ENCODE assay signal across 8 cellular contexts in the genomic region with DNA sequence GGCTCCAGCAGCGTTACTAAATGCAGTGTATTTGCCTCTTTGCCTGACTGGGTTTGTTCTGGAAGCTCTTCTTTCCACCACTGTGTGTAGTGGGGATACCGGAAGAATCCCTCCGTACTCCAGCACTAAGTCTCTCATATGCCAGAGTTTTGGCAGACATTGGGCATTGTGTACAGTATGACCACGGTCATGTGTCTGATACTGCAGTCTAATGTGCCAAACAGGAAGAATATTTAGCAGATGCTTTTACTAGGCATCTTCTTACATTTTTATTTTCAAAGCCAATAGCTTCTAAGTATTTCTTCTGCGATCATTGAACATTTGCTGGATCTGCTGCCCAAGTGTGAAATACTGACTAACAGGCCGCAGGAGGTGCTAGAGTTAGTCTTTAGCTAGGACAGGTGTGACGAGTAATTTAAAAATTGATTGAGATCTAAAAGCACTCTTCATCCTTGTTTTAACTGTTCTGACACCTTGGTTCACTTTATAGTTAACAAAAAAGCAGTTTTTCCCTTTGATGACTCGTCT. TPM values are rescaled to one million over a fixed set of nuclear protein-coding genes. Genes with fewer than 3 reads are reported as not detected.
DNase-seq lines count a peak whose midpoint lies in the region; ATAC-seq, FAIRE-seq and TF ChIP-seq lines count a peak whose summit lies in the region.

No MANE protein-coding gene starts in this region.

- TF ChIP-seq POLR2A in upper lobe of left lung (IDR thresholded peaks at IDR 0.05), result no peak

- POLR2A ChIA-PET in CD8-positive, alpha-beta memory T cell (lab: Charles Lee), result no interaction called here

- no peaks in the 10 kb centered on the region for H3K4me1 ChIP-seq in CD8-positive, alpha-beta memory T cell (ENCODE audit: insufficient read depth, low read length)
- H3K4me1 ChIP-seq in lung (ENCODE audit: control insufficient read depth in 2 of 2, insufficient read depth in 2 of 2, low read length in 2 of 2), result peaks cover 0 to 11% of the 10 kb centered on the region in 2 donors
- H3K4me1 ChIP-seq in upper lobe of left lung, result peaks cover 12 to 31% (median 22%) of the 10 kb centered on the region in 4 donors

- no peak overlapping the region for H3K4me3 ChIP-seq in CD8-positive, alpha-beta memory T cell (ENCODE audit: low read length)
- H3K4me3 ChIP-seq in lung (peak overlapping the region; percentile 32), upper lobe of left lung (peak overlapping the region in 3 of 4 donors; percentile 79 to 85 (median 82))

- H3K9me3 Mint-ChIP-seq in CD8-positive, alpha-beta memory T cell, result peaks cover 0 to 6% (median 0%) of the 10 kb centered on the region in 5 donors
- H3K9me3 Mint-ChIP-seq in IgD-negative memory B cell, result no peaks in the 10 kb centered on the region
- no peaks in the 10 kb centered on the region for H3K9me3 Mint-ChIP-seq in central memory CD8-positive, alpha-beta T cell

- H3K9me3 ChIP-seq in CD8-positive, alpha-beta memory T cell (ENCODE audit: low read length), result no peaks in the 10 kb centered on the region
- no peaks in the 10 kb centered on the region for H3K9me3 ChIP-seq in lung (ENCODE audit: control insufficient read depth in 2 of 2, insufficient read depth in 1 of 2, low read length in 1 of 2)
- H3K9me3 ChIP-seq in upper lobe of left lung, result no peaks in the 10 kb centered on the region

- TF ChIP-seq EP300 in upper lobe of left lung (IDR thresholded peaks at IDR 0.05), result no peak

- DNase-seq in CD8-positive, alpha-beta memory T cell, result no peak
- DNase-seq in central memory CD8-positive, alpha-beta T cell (ENCODE audit: low spot score in 2 of 2), result no peak
- DNase-seq in lung (ENCODE audit: low spot score), result no peak
- no peak for DNase-seq in upper lobe of left lung
- no peak for DNase-seq in urothelium cell line (ENCODE audit: low spot score)

- FAIRE-seq in urothelium cell line (lab: Jason Lieb, UNC), result no peak

- no peaks in the 10 kb centered on the region for H3K36me3 ChIP-seq in CD8-positive, alpha-beta memory T cell (ENCODE audit: insufficient read depth, low read length)
- no peaks in the 10 kb centered on the region for H3K36me3 ChIP-seq in lung (ENCODE audit: control insufficient read depth in 2 of 2, insufficient read depth in 2 of 2, low read length in 2 of 2)
- no peaks in the 10 kb centered on the region for H3K36me3 ChIP-seq in upper lobe of left lung

- H3K4me1 Mint-ChIP-seq in CD8-positive, alpha-beta memory T cell, result peaks cover 3 to 22% (median 9%) of the 10 kb centered on the region in 3 donors
- H3K4me1 Mint-ChIP-seq in IgD-negative memory B cell, result peaks cover 0 to 18% (median 13%) of the 10 kb centered on the region in 3 donors
- H3K4me1 Mint-ChIP-seq in central memory CD8-positive, alpha-beta T cell, result peaks cover 7% of the 10 kb centered on the region

- peaks cover 41 to 54% of the 10 kb centered on the region in 2 donors for H3K27me3 Mint-ChIP-seq in CD8-positive, alpha-beta memory T cell
- peaks cover 18% of the 10 kb centered on the region for H3K27me3 Mint-ChIP-seq in IgD-negative memory B cell
- peaks cover 52% of the 10 kb centered on the region for H3K27me3 Mint-ChIP-seq in central memory CD8-positive, alpha-beta T cell

- H3K4me3 Mint-ChIP-seq in CD8-positive, alpha-beta memory T cell, result peak overlapping the region; percentile 60 to 80 (median 72)
- peak overlapping the region; percentile 79 to 91 (median 90) for H3K4me3 Mint-ChIP-seq in IgD-negative memory B cell
- peak overlapping the region; percentile 19 for H3K4me3 Mint-ChIP-seq in central memory CD8-positive, alpha-beta T cell

- H3K27ac ChIP-seq in CD8-positive, alpha-beta memory T cell (ENCODE audit: low read depth, low read length), result no peak overlapping the region
- H3K27ac ChIP-seq in lung (ENCODE audit: low read depth in 1 of 2, low read length in 1 of 2) (no peak overlapping the region), upper lobe of left lung (no peak overlapping the region)

- H3K36me3 Mint-ChIP-seq in CD8-positive, alpha-beta memory T cell, result no peaks in the 10 kb centered on the region
- H3K36me3 Mint-ChIP-seq in IgD-negative memory B cell, result no peaks in the 10 kb centered on the region
- no peaks in the 10 kb centered on the region for H3K36me3 Mint-ChIP-seq in central memory CD8-positive, alpha-beta T cell (ENCODE audit: insufficient read depth)

- ATAC-seq in central memory CD8-positive, alpha-beta T cell (replicated peaks; ENCODE audit: extremely low read depth, poor library complexity, severe bottlenecking), result no peak
- ATAC-seq in lung (ENCODE audit: insufficient read depth, low FRiP score) (no peak), upper lobe of left lung (ENCODE audit: low FRiP score in 2 of 2) (peak in 1 of 2 donors; percentile 1), HG03354 (IDR thresholded peaks at IDR 0.05; ENCODE audit: poor library complexity, severe bottlenecking, unreplicated experiment) (no peak), HG03439 (IDR thresholded peaks at IDR 0.05; ENCODE audit: unreplicated experiment) (no peak)

- TF ChIP-seq CTCF in lung (IDR thresholded peaks at IDR 0.05; ENCODE audit: control extremely low read depth, extremely low read depth) (no peak), upper lobe of left lung (IDR thresholded peaks at IDR 0.05) (no peak)

- WGBS in lung, 2 donors, result 35 to 37% methylated on average over 8 of the region's 8 CpGs
- 35 to 41% methylated on average over 8 of the region's 8 CpGs for WGBS in upper lobe of left lung, 2 donors

- no peaks in the 10 kb centered on the region for H3K27me3 ChIP-seq in CD8-positive, alpha-beta memory T cell (ENCODE audit: insufficient read depth, low read length, poor library complexity, severe bottlenecking)
- H3K27me3 ChIP-seq in lung (ENCODE audit: control insufficient read depth, insufficient read depth), result no peaks in the 10 kb centered on the region
- peaks cover 0 to 4% (median 0%) of the 10 kb centered on the region in 4 donors for H3K27me3 ChIP-seq in upper lobe of left lung

- CTCF ChIA-PET in CD8-positive, alpha-beta memory T cell (lab: Charles Lee), result no interaction called here

- H3K27ac Mint-ChIP-seq in CD8-positive, alpha-beta memory T cell, result no peak overlapping the region
- peak overlapping the region in 2 of 3 donors; percentile 65 to 78 for H3K27ac Mint-ChIP-seq in IgD-negative memory B cell
- no peak overlapping the region for H3K27ac Mint-ChIP-seq in central memory CD8-positive, alpha-beta T cell (ENCODE audit: low read depth)

RNA-seq across cellular contexts. Expression of gene FAM78B, which starts 0.7 kb away (rescaled TPM):
- total RNA-seq in CD8-positive, alpha-beta memory T cell, result under 1 TPM; 0.22 to 0.26 TPM
- not detected for polyA plus RNA-seq in CD8-positive, alpha-beta memory T cell
- polyA plus RNA-seq in IgD-negative memory B cell, result 0.15 TPM
- total RNA-seq in lung, result 1 to 10 TPM in 1 of 2 donors, under 1 TPM in 1; 0.57 to 1.4 TPM
- polyA plus RNA-seq in lung, result under 1 TPM; 0.30 to 0.34 TPM
- 1 to 10 TPM in 2 of 6 donors, under 1 TPM in 2, not detected in 2; 0.80 to 1.3 (median 1.00) TPM for total RNA-seq in upper lobe of left lung

Comparison
In these comparisons a context has a peak if more than half of its experiments do, and no peak if none do; other contexts are left out.
1. H3K27ac Mint-ChIP-seq: peak in IgD-negative memory B cell (2 of 3); none in CD8-positive, alpha-beta memory T cell (0 of 8) and central memory CD8-positive, alpha-beta T cell (single experiment).
2. H3K4me3 Mint-ChIP-seq: peak in every context shown above with its lines; median percentile 90 in IgD-negative memory B cell; 72 in CD8-positive, alpha-beta memory T cell; 19 in central memory CD8-positive, alpha-beta T cell.